2 cellular contexts compared by ENCODE assay signal in genomic region chr7:2761801-2762497, GRCh38.
TF ChIP-seq lines count a peak whose summit lies in the region.

No MANE protein-coding gene starts in this region.

TF ChIP-seq in liver, 16 proteins besides CTCF, POLR2A, EP300 and RAD21 (continued from another document):
- no peak for TF ChIP-seq REST (IDR thresholded peaks at IDR 0.05)
- TF ChIP-seq, protein P1, sequence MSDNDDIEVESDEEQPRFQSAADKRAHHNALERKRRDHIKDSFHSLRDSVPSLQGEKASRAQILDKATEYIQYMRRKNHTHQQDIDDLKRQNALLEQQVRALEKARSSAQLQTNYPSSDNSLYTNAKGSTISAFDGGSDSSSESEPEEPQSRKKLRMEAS (IDR thresholded peaks at IDR 0.05), result no peak
- no peak for TF ChIP-seq HNF4G (IDR thresholded peaks at IDR 0.05)
- no peak for TF ChIP-seq YY1 (IDR thresholded peaks at IDR 0.05)
- TF ChIP-seq FOXA1 (IDR thresholded peaks at IDR 0.05), result no peak
- TF ChIP-seq NR2F2 (IDR thresholded peaks at IDR 0.05), result no peak
- TF ChIP-seq JUND (IDR thresholded peaks at IDR 0.05), result no peak
- no peak for TF ChIP-seq GABPA (IDR thresholded peaks at IDR 0.05 in 1 of 2, conservative IDR thresholded peaks at IDR 0.05 in 1 of 2)
- TF ChIP-seq HNF4A (conservative IDR thresholded peaks at IDR 0.05), result no peak
- no peak for TF ChIP-seq FOXA2 (IDR thresholded peaks at IDR 0.05)
- TF ChIP-seq RXRA (IDR thresholded peaks at IDR 0.05), result no peak
- TF ChIP-seq, protein P2, sequence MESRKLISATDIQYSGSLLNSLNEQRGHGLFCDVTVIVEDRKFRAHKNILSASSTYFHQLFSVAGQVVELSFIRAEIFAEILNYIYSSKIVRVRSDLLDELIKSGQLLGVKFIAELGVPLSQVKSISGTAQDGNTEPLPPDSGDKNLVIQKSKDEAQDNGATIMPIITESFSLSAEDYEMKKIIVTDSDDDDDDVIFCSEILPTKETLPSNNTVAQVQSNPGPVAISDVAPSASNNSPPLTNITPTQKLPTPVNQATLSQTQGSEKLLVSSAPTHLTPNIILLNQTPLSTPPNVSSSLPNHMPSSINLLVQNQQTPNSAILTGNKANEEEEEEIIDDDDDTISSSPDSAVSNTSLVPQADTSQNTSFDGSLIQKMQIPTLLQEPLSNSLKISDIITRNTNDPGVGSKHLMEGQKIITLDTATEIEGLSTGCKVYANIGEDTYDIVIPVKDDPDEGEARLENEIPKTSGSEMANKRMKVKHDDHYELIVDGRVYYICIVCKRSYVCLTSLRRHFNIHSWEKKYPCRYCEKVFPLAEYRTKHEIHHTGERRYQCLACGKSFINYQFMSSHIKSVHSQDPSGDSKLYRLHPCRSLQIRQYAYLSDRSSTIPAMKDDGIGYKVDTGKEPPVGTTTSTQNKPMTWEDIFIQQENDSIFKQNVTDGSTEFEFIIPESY (IDR thresholded peaks at IDR 0.05), result no peak
- no peak for TF ChIP-seq SP1 (IDR thresholded peaks at IDR 0.05)
- no peak for TF ChIP-seq TAF1 (conservative IDR thresholded peaks at IDR 0.05)
- no peak for TF ChIP-seq ATF3 (IDR thresholded peaks at IDR 0.05)
TF ChIP-seq in liver: peak in this region for 0.

TF ChIP-seq in HepG2, 621 proteins besides CTCF, POLR2A, EP300 and RAD21 (continued from another document):
- TF ChIP-seq, protein P3, sequence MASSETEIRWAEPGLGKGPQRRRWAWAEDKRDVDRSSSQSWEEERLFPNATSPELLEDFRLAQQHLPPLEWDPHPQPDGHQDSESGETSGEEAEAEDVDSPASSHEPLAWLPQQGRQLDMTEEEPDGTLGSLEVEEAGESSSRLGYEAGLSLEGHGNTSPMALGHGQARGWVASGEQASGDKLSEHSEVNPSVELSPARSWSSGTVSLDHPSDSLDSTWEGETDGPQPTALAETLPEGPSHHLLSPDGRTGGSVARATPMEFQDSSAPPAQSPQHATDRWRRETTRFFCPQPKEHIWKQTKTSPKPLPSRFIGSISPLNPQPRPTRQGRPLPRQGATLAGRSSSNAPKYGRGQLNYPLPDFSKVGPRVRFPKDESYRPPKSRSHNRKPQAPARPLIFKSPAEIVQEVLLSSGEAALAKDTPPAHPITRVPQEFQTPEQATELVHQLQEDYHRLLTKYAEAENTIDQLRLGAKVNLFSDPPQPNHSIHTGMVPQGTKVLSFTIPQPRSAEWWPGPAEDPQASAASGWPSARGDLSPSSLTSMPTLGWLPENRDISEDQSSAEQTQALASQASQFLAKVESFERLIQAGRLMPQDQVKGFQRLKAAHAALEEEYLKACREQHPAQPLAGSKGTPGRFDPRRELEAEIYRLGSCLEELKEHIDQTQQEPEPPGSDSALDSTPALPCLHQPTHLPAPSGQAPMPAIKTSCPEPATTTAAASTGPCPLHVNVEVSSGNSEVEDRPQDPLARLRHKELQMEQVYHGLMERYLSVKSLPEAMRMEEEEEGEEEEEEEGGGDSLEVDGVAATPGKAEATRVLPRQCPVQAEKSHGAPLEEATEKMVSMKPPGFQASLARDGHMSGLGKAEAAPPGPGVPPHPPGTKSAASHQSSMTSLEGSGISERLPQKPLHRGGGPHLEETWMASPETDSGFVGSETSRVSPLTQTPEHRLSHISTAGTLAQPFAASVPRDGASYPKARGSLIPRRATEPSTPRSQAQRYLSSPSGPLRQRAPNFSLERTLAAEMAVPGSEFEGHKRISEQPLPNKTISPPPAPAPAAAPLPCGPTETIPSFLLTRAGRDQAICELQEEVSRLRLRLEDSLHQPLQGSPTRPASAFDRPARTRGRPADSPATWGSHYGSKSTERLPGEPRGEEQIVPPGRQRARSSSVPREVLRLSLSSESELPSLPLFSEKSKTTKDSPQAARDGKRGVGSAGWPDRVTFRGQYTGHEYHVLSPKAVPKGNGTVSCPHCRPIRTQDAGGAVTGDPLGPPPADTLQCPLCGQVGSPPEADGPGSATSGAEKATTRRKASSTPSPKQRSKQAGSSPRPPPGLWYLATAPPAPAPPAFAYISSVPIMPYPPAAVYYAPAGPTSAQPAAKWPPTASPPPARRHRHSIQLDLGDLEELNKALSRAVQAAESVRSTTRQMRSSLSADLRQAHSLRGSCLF (CRISPR knock-in tag; IDR thresholded peaks at IDR 0.05; ENCODE audit: borderline replicate concordance), result no peak
- TF ChIP-seq ZNF34 (CRISPR knock-in tag; IDR thresholded peaks at IDR 0.05; ENCODE audit: borderline replicate concordance) (no peak), RFXAP (CRISPR knock-in tag; IDR thresholded peaks at IDR 0.05; ENCODE audit: borderline replicate concordance) (no peak), NFYB (CRISPR knock-in tag; IDR thresholded peaks at IDR 0.05) (no peak), RBAK (CRISPR knock-in tag; IDR thresholded peaks at IDR 0.05) (no peak), ZNF225 (CRISPR knock-in tag; IDR thresholded peaks at IDR 0.05) (no peak), EEA1 (CRISPR knock-in tag; IDR thresholded peaks at IDR 0.05; ENCODE audit: borderline replicate concordance) (no peak), ZNF569 (CRISPR knock-in tag; IDR thresholded peaks at IDR 0.05; ENCODE audit: borderline replicate concordance) (no peak)
